9 cellular contexts compared by ENCODE assay signal in the genomic region with DNA sequence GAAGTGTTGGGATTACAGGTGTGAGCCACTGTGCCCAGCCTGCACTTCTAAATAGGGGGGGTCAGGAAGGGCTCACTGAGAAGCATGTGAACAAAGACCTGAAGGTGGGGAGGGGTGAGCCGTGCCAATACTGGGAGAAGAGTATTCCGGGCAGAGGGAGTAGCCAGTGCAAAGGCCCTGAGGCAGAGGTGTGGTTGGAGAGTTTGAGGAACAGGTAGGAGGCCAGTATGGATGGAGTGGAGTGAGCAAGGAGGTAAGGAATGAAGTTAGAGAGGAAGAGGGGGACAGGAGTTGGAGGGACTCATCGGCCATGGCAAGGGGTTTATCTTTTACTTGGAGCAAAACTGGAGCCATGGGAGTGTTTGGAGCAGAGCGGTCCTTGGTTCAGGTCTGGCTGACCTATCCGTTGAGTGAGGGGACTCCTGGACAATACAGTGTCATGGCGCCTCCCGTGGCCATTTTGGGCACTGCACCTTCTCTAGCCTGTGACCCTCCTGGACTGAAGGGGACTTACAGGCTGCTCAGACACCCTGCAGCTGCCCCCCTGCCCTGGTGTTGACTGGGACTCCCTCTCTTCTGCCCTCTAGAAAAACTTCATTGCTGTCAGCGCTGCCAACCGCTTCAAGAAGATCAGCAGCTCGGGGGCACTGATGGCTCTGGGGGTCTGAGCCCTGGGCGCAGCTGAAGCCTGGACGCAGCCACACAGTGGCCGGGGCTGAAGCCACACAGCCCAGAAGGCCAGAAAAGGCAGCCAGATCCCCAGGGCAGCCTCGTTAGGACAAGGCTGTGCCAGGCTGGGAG. TPM values are rescaled to one million over a fixed set of nuclear protein-coding genes. Genes with fewer than 3 reads are reported as not detected.
A peak's percentile ranks its signal among the peaks of the same experiment; 100 is the strongest.
DNase-seq lines count a peak whose midpoint lies in the region; ATAC-seq and TF ChIP-seq lines count a peak whose summit lies in the region.
"Had no signal": no experiment of that assay in that cellular context is flagged by ENCODE, and none has a peak within 500 bp of the region (broad histone marks: within the 10 kb centered on the region; RNA-seq: fewer than 3 reads in every experiment).

No MANE protein-coding gene starts in this region.

- DNase-seq in DMS53 treated with DMSO at 0.1 percent for 48 hours (lab: John Stamatoyannopoulos, UW; ENCODE audit: unreplicated experiment) (peak; percentile 12), activated B cell treated with CpG ODN at 0.5 μM for 24 hours (peak; percentile 63), cerebellar cortex (ENCODE audit: low spot score) (peak; percentile 76), mesenchymal stem cell (peak; percentile 73)
- DNase-seq in stimulated activated effector memory CD8-positive, alpha-beta T cell treated with anti-CD3 and anti-CD28 coated beads, Interleukin-12 subunit alpha, Interleukin-12 subunit beta, amount 100 ng/mL, for 72 hours (ENCODE audit: low spot score in 2 of 2): peak; percentile 65 to 89

- H3K4me1 Mint-ChIP-seq in activated B cell treated with CpG ODN at 0.5 μM for 24 hours: peaks cover 14% of the 10 kb centered on the region
- peaks cover 27% of the 10 kb centered on the region for H3K4me1 Mint-ChIP-seq in stimulated activated effector memory CD8-positive, alpha-beta T cell treated with anti-CD3 and anti-CD28 coated beads, Interleukin-12 subunit alpha, Interleukin-12 subunit beta, amount 100 ng/mL, for 72 hours
- H3K4me1 Mint-ChIP-seq: activated naive CD4-positive, alpha-beta T cell treated with anti-CD3 and anti-CD28 coated beads, Interleukin-2, amount 50 U/mL, for 24 hours had no signal

- no peaks in the 10 kb centered on the region for H3K36me3 Mint-ChIP-seq in activated B cell treated with CpG ODN at 0.5 μM for 24 hours (ENCODE audit: low read depth)
- H3K36me3 Mint-ChIP-seq in stimulated activated effector memory CD8-positive, alpha-beta T cell treated with anti-CD3 and anti-CD28 coated beads, Interleukin-12 subunit alpha, Interleukin-12 subunit beta, amount 100 ng/mL, for 72 hours: no peaks in the 10 kb centered on the region
- H3K36me3 Mint-ChIP-seq: activated naive CD4-positive, alpha-beta T cell treated with anti-CD3 and anti-CD28 coated beads, Interleukin-2, amount 50 U/mL, for 24 hours had no signal

- no peak overlapping the region for H4K8ac ChIP-seq in mesenchymal stem cell (ENCODE audit: low read length)

- peaks cover 57% of the 10 kb centered on the region for H3K4me1 ChIP-seq in mesenchymal stem cell (ENCODE audit: control insufficient read depth, insufficient read depth, low read depth, low read length)

- no peak overlapping the region for H2BK15ac ChIP-seq in mesenchymal stem cell (ENCODE audit: low read depth, poor library complexity, severe bottlenecking)

- H3K4me3 ChIP-seq in mesenchymal stem cell (ENCODE audit: insufficient read depth in 1 of 2, low read depth in 1 of 2, low read length in 2 of 2): no peak overlapping the region

- no peaks in the 10 kb centered on the region for H3K36me3 ChIP-seq in mesenchymal stem cell (ENCODE audit: control insufficient read depth in 1 of 2, insufficient read depth in 2 of 2, low read depth in 1 of 2, low read length in 2 of 2)

- H3K14ac ChIP-seq in mesenchymal stem cell (ENCODE audit: low read length in 2 of 2): no peak overlapping the region

- H3K9ac ChIP-seq in mesenchymal stem cell (ENCODE audit: low read length): no peak overlapping the region

- H3K27ac ChIP-seq in mesenchymal stem cell (ENCODE audit: low read length, poor library complexity, severe bottlenecking): no peak overlapping the region

- no peaks in the 10 kb centered on the region for H3K9me3 Mint-ChIP-seq in activated B cell treated with CpG ODN at 0.5 μM for 24 hours
- H3K9me3 Mint-ChIP-seq in stimulated activated effector memory CD8-positive, alpha-beta T cell treated with anti-CD3 and anti-CD28 coated beads, Interleukin-12 subunit alpha, Interleukin-12 subunit beta, amount 100 ng/mL, for 72 hours: no peaks in the 10 kb centered on the region
- H3K9me3 Mint-ChIP-seq: activated naive CD4-positive, alpha-beta T cell treated with anti-CD3 and anti-CD28 coated beads, Interleukin-2, amount 50 U/mL, for 24 hours had no signal

- H3K18ac ChIP-seq in mesenchymal stem cell (ENCODE audit: low read depth in 1 of 2, low read length in 2 of 2): no peak overlapping the region

- H2BK120ac ChIP-seq in mesenchymal stem cell (ENCODE audit: low read depth, low read length): no peak overlapping the region

- no peak overlapping the region for H3K4me3 Mint-ChIP-seq in activated B cell treated with CpG ODN at 0.5 μM for 24 hours
- H3K4me3 Mint-ChIP-seq in stimulated activated effector memory CD8-positive, alpha-beta T cell treated with anti-CD3 and anti-CD28 coated beads, Interleukin-12 subunit alpha, Interleukin-12 subunit beta, amount 100 ng/mL, for 72 hours: no peak overlapping the region
- H3K4me3 Mint-ChIP-seq: activated naive CD4-positive, alpha-beta T cell treated with anti-CD3 and anti-CD28 coated beads, Interleukin-2, amount 50 U/mL, for 24 hours had no signal

- no peak for TF ChIP-seq CTCF in activated B cell treated with CpG ODN at 0.5 μM for 24 hours (IDR thresholded peaks at IDR 0.05)

- 68% methylated on average over 14 of the region's 14 CpGs for WGBS in mesenchymal stem cell

- H3K79me1 ChIP-seq in mesenchymal stem cell (replicated peaks; ENCODE audit: low read length, poor library complexity, severe bottlenecking): no peaks in the 10 kb centered on the region

- POLR2A ChIA-PET in activated B cell treated with CpG ODN at 0.5 μM for 24 hours (lab: Charles Lee): no interaction called here

- no peak overlapping the region for H3K23ac ChIP-seq in mesenchymal stem cell (ENCODE audit: low read length in 2 of 2)

- no peaks in the 10 kb centered on the region for H3K9me3 ChIP-seq in mesenchymal stem cell (ENCODE audit: control insufficient read depth, low read length)

- no peak overlapping the region for H4K91ac ChIP-seq in mesenchymal stem cell (ENCODE audit: low read length)

- no peaks in the 10 kb centered on the region for H3K27me3 Mint-ChIP-seq in activated B cell treated with CpG ODN at 0.5 μM for 24 hours
- H3K27me3 Mint-ChIP-seq: activated naive CD4-positive, alpha-beta T cell treated with anti-CD3 and anti-CD28 coated beads, Interleukin-2, amount 50 U/mL, for 24 hours had no signal

- peak overlapping the region; percentile 23 for H2AK5ac ChIP-seq in mesenchymal stem cell (ENCODE audit: low read length, severe bottlenecking)

- no peak overlapping the region for H2BK5ac ChIP-seq in mesenchymal stem cell (ENCODE audit: low read depth, low read length, poor library complexity, severe bottlenecking)

- H2AFZ ChIP-seq in mesenchymal stem cell (ENCODE audit: low read depth, low read length): no peak overlapping the region

- TF ChIP-seq RAD21 in Ishikawa (IDR thresholded peaks at IDR 0.05; ENCODE audit: low read depth): peak; percentile 59

- no peak overlapping the region for H3K4me2 ChIP-seq in mesenchymal stem cell (ENCODE audit: low read length, poor library complexity, severe bottlenecking)

- no peak for TF ChIP-seq EP300 in Ishikawa (IDR thresholded peaks at IDR 0.05; ENCODE audit: borderline replicate concordance)

- ATAC-seq in activated B cell treated with CpG ODN at 0.5 μM for 24 hours (ENCODE audit: low read depth) (peak; percentile 67), GM18517 (IDR thresholded peaks at IDR 0.05; ENCODE audit: unreplicated experiment) (no peak), HG03432 (IDR thresholded peaks at IDR 0.05; ENCODE audit: unreplicated experiment) (no peak)
- ATAC-seq in stimulated activated effector memory CD8-positive, alpha-beta T cell treated with anti-CD3 and anti-CD28 coated beads, Interleukin-12 subunit alpha, Interleukin-12 subunit beta, amount 100 ng/mL, for 72 hours: no peak

- intact Hi-C loops in activated B cell treated with CpG ODN at 0.5 μM for 24 hours (cut with micrococcal nuclease): no loop called here

- H3K4ac ChIP-seq in mesenchymal stem cell (ENCODE audit: low read depth in 1 of 2, low read length in 2 of 2): no peak overlapping the region

- H2BK12ac ChIP-seq in mesenchymal stem cell (ENCODE audit: low read length in 2 of 2): no peak overlapping the region

- peaks cover 0 to 82% of the 10 kb centered on the region in 2 experiments for H3K27me3 ChIP-seq in mesenchymal stem cell (ENCODE audit: control insufficient read depth in 1 of 2, insufficient read depth in 1 of 2, low read length in 2 of 2)

- CTCF ChIA-PET in activated B cell treated with CpG ODN at 0.5 μM for 24 hours (lab: Charles Lee): interaction anchor here (0.9 to 1.5 kb wide), 4 partner anchors 10 to 13 kb away, joined by 3 to 4 read pairs (median 3); a partner anchor contains a TSS

- H3K27ac Mint-ChIP-seq in activated B cell treated with CpG ODN at 0.5 μM for 24 hours: no peak overlapping the region
- no peak overlapping the region for H3K27ac Mint-ChIP-seq in stimulated activated effector memory CD8-positive, alpha-beta T cell treated with anti-CD3 and anti-CD28 coated beads, Interleukin-12 subunit alpha, Interleukin-12 subunit beta, amount 100 ng/mL, for 72 hours
- H3K27ac Mint-ChIP-seq: activated naive CD4-positive, alpha-beta T cell treated with anti-CD3 and anti-CD28 coated beads, Interleukin-2, amount 50 U/mL, for 24 hours had no signal

TF ChIP-seq in Ishikawa, 13 proteins besides CTCF, POLR2A, EP300 and RAD21:
- TF ChIP-seq CREB1 (IDR thresholded peaks at IDR 0.05; ENCODE audit: low read depth): no peak

RNA-seq across cellular contexts. Expression of a gene that starts 12.1 kb away (rescaled TPM):
- total RNA-seq in activated B cell treated with CpG ODN at 0.5 μM for 24 hours: not detected in 2 replicates
- polyA plus RNA-seq in mesenchymal stem cell (2013, experiment 1 of 2): 0.23 TPM
- polyA plus RNA-seq in mesenchymal stem cell (2013, experiment 2 of 2): 0.26 TPM

RNA-seq across cellular contexts. Expression of a gene that starts 14.2 kb away (rescaled TPM):
- total RNA-seq in activated B cell treated with CpG ODN at 0.5 μM for 24 hours: not detected in 2 replicates
- polyA plus RNA-seq in mesenchymal stem cell (2013, experiment 1 of 2): 0.06 TPM
- polyA plus RNA-seq in mesenchymal stem cell (2013, experiment 2 of 2): 0.04 TPM

RNA-seq across cellular contexts. Expression of a gene that starts 37.0 kb away (rescaled TPM):
- total RNA-seq in activated B cell treated with CpG ODN at 0.5 μM for 24 hours: 25.0 and 26.9 TPM in 2 replicates
- polyA plus RNA-seq in mesenchymal stem cell (2013, experiment 1 of 2): 0.10 TPM
- 0.11 TPM for polyA plus RNA-seq in mesenchymal stem cell (2013, experiment 2 of 2)

RNA-seq across cellular contexts. Expression of a gene that starts 37.1 kb away (rescaled TPM):
- 0.60 and 0.61 TPM in 2 replicates for total RNA-seq in activated B cell treated with CpG ODN at 0.5 μM for 24 hours
- not detected for polyA plus RNA-seq in mesenchymal stem cell (2013, experiment 1 of 2)
- polyA plus RNA-seq in mesenchymal stem cell (2013, experiment 2 of 2): 0.03 TPM

Comparison
In these comparisons a context has a peak if more than half of its experiments do, and no peak if none do; other contexts are left out.
1. DNase-seq: peak in every context shown above with its lines; median percentile 77 in stimulated activated effector memory CD8-positive, alpha-beta T cell treated with anti-CD3 and anti-CD28 coated beads, Interleukin-12 subunit alpha, Interleukin-12 subunit beta, amount 100 ng/mL, for 72 hours; 76 in cerebellar cortex; 73 in mesenchymal stem cell; 63 in activated B cell treated with CpG ODN at 0.5 μM for 24 hours; 12 in DMS53 treated with DMSO at 0.1 percent for 48 hours.